ENCODE assay signal across 8 cellular contexts in the genomic region with DNA sequence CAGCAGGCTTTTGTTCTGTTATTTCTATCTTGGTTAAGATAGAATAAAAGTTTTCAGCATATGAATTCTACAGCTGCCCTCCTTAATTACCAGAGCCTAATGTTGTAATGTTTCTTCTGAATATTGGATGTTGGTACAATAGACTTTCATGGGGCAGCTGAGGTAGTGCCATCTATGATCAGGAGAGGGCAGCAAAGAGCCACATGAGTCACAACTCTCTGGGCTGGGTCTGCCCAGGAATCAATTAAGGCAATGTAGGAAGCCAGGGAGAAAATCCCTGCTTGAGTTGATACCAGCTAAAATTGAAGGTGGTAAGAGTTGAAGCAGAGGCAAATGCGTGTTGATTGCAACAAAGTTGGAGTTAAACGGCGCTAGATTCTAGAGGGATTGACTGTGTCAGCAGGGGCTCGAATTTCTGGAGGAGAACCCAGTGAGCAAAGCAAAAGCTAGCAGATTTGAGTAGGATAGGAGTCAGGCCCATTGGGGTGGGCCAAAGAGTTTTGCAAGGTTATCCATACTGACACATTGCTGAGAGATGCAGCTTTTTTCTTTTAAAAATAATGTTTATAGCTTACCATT. TPM values are rescaled to one million over a fixed set of nuclear protein-coding genes. Genes with fewer than 3 reads are reported as not detected.
DNase-seq lines count a peak whose midpoint lies in the region; ATAC-seq, FAIRE-seq and TF ChIP-seq lines count a peak whose summit lies in the region.

No MANE protein-coding gene starts in this region.

- H3K36me3 Mint-ChIP-seq in activated naive CD4-positive, alpha-beta T cell treated with anti-CD3 and anti-CD28 coated beads, Interleukin-2, amount 50 U/mL, for 72 hours, result no peaks in the 10 kb centered on the region

- FAIRE-seq in D721Med (lab: Jason Lieb, UNC), result no peak

- in situ Hi-C loops in KBM-7 (cut with MboI; ENCODE audit: low pct_unique_long_range_greater_than_20kb, low sequenced_read_pairs), result no loop called here

- 27% methylated on average over 4 of the region's 4 CpGs for WGBS in prostate gland

- H3K9ac ChIP-seq in SK-N-MC (ENCODE audit: insufficient read length), result no peak overlapping the region

- H3K27me3 ChIP-seq in prostate gland (replicated peaks; ENCODE audit: insufficient read depth), result no peaks in the 10 kb centered on the region

- no peaks in the 10 kb centered on the region for H3K4me1 ChIP-seq in prostate gland (replicated peaks)

- no peak overlapping the region for H3K27ac Mint-ChIP-seq in activated naive CD4-positive, alpha-beta T cell treated with anti-CD3 and anti-CD28 coated beads, Interleukin-2, amount 50 U/mL, for 72 hours

- no peak overlapping the region for H3K27ac ChIP-seq in SK-N-MC
- H3K27ac ChIP-seq in prostate gland, result no peak overlapping the region

- TF ChIP-seq CTCF in D721Med (IDR thresholded peaks at IDR 0.05; ENCODE audit: insufficient read depth, missing control alignments) (peak; percentile 84), prostate gland (IDR thresholded peaks at IDR 0.05) (peak in 3 of 4 experiments; percentile 47 to 80 (median 69))

- peak; percentile 58 for DNase-seq in D721Med (ENCODE audit: insufficient read length, low spot score)
- DNase-seq in KBM-7, result peak; percentile 75
- DNase-seq in SK-N-MC (ENCODE audit: low read depth, low spot score), result peak; percentile 22
- DNase-seq in activated naive CD4-positive, alpha-beta T cell treated with anti-CD3 and anti-CD28 coated beads, Interleukin-2, amount 50 U/mL, for 72 hours (ENCODE audit: low spot score in 2 of 2), result peak in 1 of 2 donors; percentile 66
- DNase-seq in Right ventricle myocardium superior, result peak; percentile 61
- peak; percentile 50 for DNase-seq in prostate gland (ENCODE audit: low spot score)

- H3K9me3 Mint-ChIP-seq in activated naive CD4-positive, alpha-beta T cell treated with anti-CD3 and anti-CD28 coated beads, Interleukin-2, amount 50 U/mL, for 72 hours, result no peaks in the 10 kb centered on the region

- no peak for TF ChIP-seq POLR2A in prostate gland (IDR thresholded peaks at IDR 0.05)

- H3K4me3 ChIP-seq in SK-N-MC (no peak overlapping the region), prostate gland (no peak overlapping the region)

- intact Hi-C loops in Right ventricle myocardium superior (cut with DNase I), result no loop called here
- intact Hi-C loops in prostate gland (cut with DNase I), result no loop called here

- no peaks in the 10 kb centered on the region for H3K9me3 ChIP-seq in SK-N-MC (ENCODE audit: low read depth, low read length)
- no peaks in the 10 kb centered on the region for H3K9me3 ChIP-seq in prostate gland

- H3K36me3 ChIP-seq in SK-N-MC (ENCODE audit: insufficient read depth, low read length), result no peaks in the 10 kb centered on the region
- H3K36me3 ChIP-seq in prostate gland, result no peaks in the 10 kb centered on the region

- ATAC-seq in GM21423 (IDR thresholded peaks at IDR 0.05; ENCODE audit: unreplicated experiment), result peak; percentile 86
- peak; percentile 72 to 75 for ATAC-seq in activated naive CD4-positive, alpha-beta T cell treated with anti-CD3 and anti-CD28 coated beads, Interleukin-2, amount 50 U/mL, for 72 hours
- ATAC-seq in Right ventricle myocardium superior (ENCODE audit: poor library complexity), result peak; percentile 89
- ATAC-seq in GM21447 (IDR thresholded peaks at IDR 0.05; ENCODE audit: unreplicated experiment), result no peak

RNA-seq across cellular contexts. Expression of a gene that starts 10.6 kb away (rescaled TPM):
- total RNA-seq in activated naive CD4-positive, alpha-beta T cell treated with anti-CD3 and anti-CD28 coated beads, Interleukin-2, amount 50 U/mL, for 72 hours, result not detected
- total RNA-seq in Right ventricle myocardium superior, result not detected
- not detected for total RNA-seq in prostate gland
